Comparison of ENCODE assay signal across 15 cellular contexts in genomic region chr14:35987731-35988130, GRCh38.
DNase-seq lines count a peak whose midpoint lies in the region; ATAC-seq and TF ChIP-seq lines count a peak whose summit lies in the region.
"Had no signal": no experiment of that assay in that cellular context is flagged by ENCODE, and none has a peak within 500 bp of the region (broad histone marks: within the 10 kb centered on the region; RNA-seq: fewer than 3 reads in every experiment).

No MANE protein-coding gene starts in this region.

- TF ChIP-seq EP300 in tibial nerve (IDR thresholded peaks at IDR 0.05): no peak

- H3K4me1 ChIP-seq in GM23338 (ENCODE audit: insufficient read depth): no peaks in the 10 kb centered on the region
- H3K4me1 ChIP-seq in tibial nerve: peaks cover 0 to 8% (median 2%) of the 10 kb centered on the region in 4 donors
- H3K4me1 ChIP-seq: BLaER1 had no signal

- H3K4me3 Mint-ChIP-seq in GM23338: no peak overlapping the region
- H3K4me3 Mint-ChIP-seq: CD14-positive monocyte; CD4-positive, alpha-beta memory T cell; H9 had no signal

- TF ChIP-seq CTCF in GM23338 (conservative IDR thresholded peaks at IDR 0.05; ENCODE audit: low read depth in 2 of 2): no peak
- TF ChIP-seq CTCF in tibial nerve (IDR thresholded peaks at IDR 0.05): no peak

- no peaks in the 10 kb centered on the region for H3K9me3 ChIP-seq in tibial nerve
- H3K9me3 ChIP-seq: BLaER1 had no signal

- H3K36me3 ChIP-seq in GM23338 (ENCODE audit: insufficient read depth) (no peaks in the 10 kb centered on the region), tibial nerve (no peaks in the 10 kb centered on the region)
- H3K36me3 ChIP-seq: BLaER1 had no signal

- H4K20me1 ChIP-seq in GM23338 (replicated peaks; ENCODE audit: insufficient read depth): no peaks in the 10 kb centered on the region
- H4K20me1 ChIP-seq: BLaER1 had no signal

- TF ChIP-seq POLR2A in tibial nerve (IDR thresholded peaks at IDR 0.05): no peak

- H3K9me2 ChIP-seq in GM23338 (ENCODE audit: insufficient read depth): 0 out of 2 replicates have a peak, but pooled peaks cover 5% of the 10 kb centered on the region

- H2AFZ ChIP-seq in GM23338: peak overlapping the region; percentile 18; the same call in 1 of the 2 replicates

- H3F3A ChIP-seq in GM23338 (replicated peaks; ENCODE audit: low read depth): no peaks in the 10 kb centered on the region

- H3K27me3 ChIP-seq in GM23338 (ENCODE audit: insufficient read depth) (no peaks in the 10 kb centered on the region), layer of hippocampus (ENCODE audit: control insufficient read depth, insufficient read depth, low read length) (no peaks in the 10 kb centered on the region), tibial nerve (no peaks in the 10 kb centered on the region)
- H3K27me3 ChIP-seq: BLaER1 had no signal

- no peaks in the 10 kb centered on the region for H3K79me2 ChIP-seq in GM23338 (replicated peaks; ENCODE audit: insufficient read depth)

- no peaks in the 10 kb centered on the region for H3K9me3 Mint-ChIP-seq in GM23338
- H3K9me3 Mint-ChIP-seq: CD4-positive, alpha-beta memory T cell; H9 had no signal

- no peak overlapping the region for H3K4me3 ChIP-seq in GM23338
- H3K4me3 ChIP-seq in tibial nerve: no peak overlapping the region
- H3K4me3 ChIP-seq: BLaER1 had no signal

- WGBS in tibial nerve, 2 donors: 59 to 61% methylated on average over 3 of the region's 3 CpGs

- no peak for ATAC-seq in GM23338
- ATAC-seq in HG02588 (IDR thresholded peaks at IDR 0.05; ENCODE audit: unreplicated experiment): no peak

- H3K4me1 Mint-ChIP-seq in GM23338: no peaks in the 10 kb centered on the region
- H3K4me1 Mint-ChIP-seq: CD14-positive monocyte, H9 had no signal

- peaks cover 2% of the 10 kb centered on the region for H3K27me3 Mint-ChIP-seq in GM23338 (ENCODE audit: insufficient read depth, low read depth, poor library complexity)

- H3K27ac ChIP-seq in GM23338 (ENCODE audit: low read depth) (no peak overlapping the region), caudate nucleus (ENCODE audit: low read depth, low read length) (peak overlapping the region; percentile 99), layer of hippocampus (ENCODE audit: low read depth, low read length) (peak overlapping the region; percentile 97), tibial nerve (peak overlapping the region in 3 of 4 donors; percentile 37 to 88 (median 82))
- H3K27ac ChIP-seq: BLaER1 had no signal

- no peak overlapping the region for H3K27ac Mint-ChIP-seq in GM23338
- H3K27ac Mint-ChIP-seq: CD14-positive monocyte; CD4-positive, alpha-beta memory T cell; H9 had no signal

- H3K4me2 ChIP-seq in GM23338: no peak overlapping the region
- H3K4me2 ChIP-seq: BLaER1 had no signal

- H3K36me3 Mint-ChIP-seq in GM23338 (ENCODE audit: low read depth): no peaks in the 10 kb centered on the region; the same call in 2 of the 3 replicates
- H3K36me3 Mint-ChIP-seq: CD14-positive monocyte; CD4-positive, alpha-beta memory T cell had no signal

- DNase-seq in GM23338 (ENCODE audit: low spot score): no peak
- no peak for DNase-seq in caudate nucleus (lab: John Stamatoyannopoulos, UW)
- no peak for DNase-seq in tibial nerve (ENCODE audit: low spot score in 2 of 2)
- DNase-seq in NCI-H69 (lab: John Stamatoyannopoulos, UW): no peak
- DNase-seq in DMS114 treated with DMSO at 0.1 percent for 48 hours (lab: John Stamatoyannopoulos, UW; ENCODE audit: unreplicated experiment): no peak
- DNase-seq: 8988T; CD4-positive, alpha-beta memory T cell; DMS79 treated with DMSO at 0.1 percent for 48 hours; GF-D8; H9; IMR-90 had no signal

TF ChIP-seq in GM23338, 12 proteins besides CTCF, POLR2A, EP300 and RAD21:
- TF ChIP-seq JUNB (IDR thresholded peaks at IDR 0.05; ENCODE audit: unreplicated experiment) (no peak), ZNF114 (CRISPR knock-in tag; IDR thresholded peaks at IDR 0.05) (no peak), POLR2AphosphoS5 (IDR thresholded peaks at IDR 0.05; ENCODE audit: low read depth) (no peak), REST (IDR thresholded peaks at IDR 0.05; ENCODE audit: unreplicated experiment) (no peak), STAT1 (IDR thresholded peaks at IDR 0.05; ENCODE audit: unreplicated experiment) (no peak)
- TF ChIP-seq, protein P1, sequence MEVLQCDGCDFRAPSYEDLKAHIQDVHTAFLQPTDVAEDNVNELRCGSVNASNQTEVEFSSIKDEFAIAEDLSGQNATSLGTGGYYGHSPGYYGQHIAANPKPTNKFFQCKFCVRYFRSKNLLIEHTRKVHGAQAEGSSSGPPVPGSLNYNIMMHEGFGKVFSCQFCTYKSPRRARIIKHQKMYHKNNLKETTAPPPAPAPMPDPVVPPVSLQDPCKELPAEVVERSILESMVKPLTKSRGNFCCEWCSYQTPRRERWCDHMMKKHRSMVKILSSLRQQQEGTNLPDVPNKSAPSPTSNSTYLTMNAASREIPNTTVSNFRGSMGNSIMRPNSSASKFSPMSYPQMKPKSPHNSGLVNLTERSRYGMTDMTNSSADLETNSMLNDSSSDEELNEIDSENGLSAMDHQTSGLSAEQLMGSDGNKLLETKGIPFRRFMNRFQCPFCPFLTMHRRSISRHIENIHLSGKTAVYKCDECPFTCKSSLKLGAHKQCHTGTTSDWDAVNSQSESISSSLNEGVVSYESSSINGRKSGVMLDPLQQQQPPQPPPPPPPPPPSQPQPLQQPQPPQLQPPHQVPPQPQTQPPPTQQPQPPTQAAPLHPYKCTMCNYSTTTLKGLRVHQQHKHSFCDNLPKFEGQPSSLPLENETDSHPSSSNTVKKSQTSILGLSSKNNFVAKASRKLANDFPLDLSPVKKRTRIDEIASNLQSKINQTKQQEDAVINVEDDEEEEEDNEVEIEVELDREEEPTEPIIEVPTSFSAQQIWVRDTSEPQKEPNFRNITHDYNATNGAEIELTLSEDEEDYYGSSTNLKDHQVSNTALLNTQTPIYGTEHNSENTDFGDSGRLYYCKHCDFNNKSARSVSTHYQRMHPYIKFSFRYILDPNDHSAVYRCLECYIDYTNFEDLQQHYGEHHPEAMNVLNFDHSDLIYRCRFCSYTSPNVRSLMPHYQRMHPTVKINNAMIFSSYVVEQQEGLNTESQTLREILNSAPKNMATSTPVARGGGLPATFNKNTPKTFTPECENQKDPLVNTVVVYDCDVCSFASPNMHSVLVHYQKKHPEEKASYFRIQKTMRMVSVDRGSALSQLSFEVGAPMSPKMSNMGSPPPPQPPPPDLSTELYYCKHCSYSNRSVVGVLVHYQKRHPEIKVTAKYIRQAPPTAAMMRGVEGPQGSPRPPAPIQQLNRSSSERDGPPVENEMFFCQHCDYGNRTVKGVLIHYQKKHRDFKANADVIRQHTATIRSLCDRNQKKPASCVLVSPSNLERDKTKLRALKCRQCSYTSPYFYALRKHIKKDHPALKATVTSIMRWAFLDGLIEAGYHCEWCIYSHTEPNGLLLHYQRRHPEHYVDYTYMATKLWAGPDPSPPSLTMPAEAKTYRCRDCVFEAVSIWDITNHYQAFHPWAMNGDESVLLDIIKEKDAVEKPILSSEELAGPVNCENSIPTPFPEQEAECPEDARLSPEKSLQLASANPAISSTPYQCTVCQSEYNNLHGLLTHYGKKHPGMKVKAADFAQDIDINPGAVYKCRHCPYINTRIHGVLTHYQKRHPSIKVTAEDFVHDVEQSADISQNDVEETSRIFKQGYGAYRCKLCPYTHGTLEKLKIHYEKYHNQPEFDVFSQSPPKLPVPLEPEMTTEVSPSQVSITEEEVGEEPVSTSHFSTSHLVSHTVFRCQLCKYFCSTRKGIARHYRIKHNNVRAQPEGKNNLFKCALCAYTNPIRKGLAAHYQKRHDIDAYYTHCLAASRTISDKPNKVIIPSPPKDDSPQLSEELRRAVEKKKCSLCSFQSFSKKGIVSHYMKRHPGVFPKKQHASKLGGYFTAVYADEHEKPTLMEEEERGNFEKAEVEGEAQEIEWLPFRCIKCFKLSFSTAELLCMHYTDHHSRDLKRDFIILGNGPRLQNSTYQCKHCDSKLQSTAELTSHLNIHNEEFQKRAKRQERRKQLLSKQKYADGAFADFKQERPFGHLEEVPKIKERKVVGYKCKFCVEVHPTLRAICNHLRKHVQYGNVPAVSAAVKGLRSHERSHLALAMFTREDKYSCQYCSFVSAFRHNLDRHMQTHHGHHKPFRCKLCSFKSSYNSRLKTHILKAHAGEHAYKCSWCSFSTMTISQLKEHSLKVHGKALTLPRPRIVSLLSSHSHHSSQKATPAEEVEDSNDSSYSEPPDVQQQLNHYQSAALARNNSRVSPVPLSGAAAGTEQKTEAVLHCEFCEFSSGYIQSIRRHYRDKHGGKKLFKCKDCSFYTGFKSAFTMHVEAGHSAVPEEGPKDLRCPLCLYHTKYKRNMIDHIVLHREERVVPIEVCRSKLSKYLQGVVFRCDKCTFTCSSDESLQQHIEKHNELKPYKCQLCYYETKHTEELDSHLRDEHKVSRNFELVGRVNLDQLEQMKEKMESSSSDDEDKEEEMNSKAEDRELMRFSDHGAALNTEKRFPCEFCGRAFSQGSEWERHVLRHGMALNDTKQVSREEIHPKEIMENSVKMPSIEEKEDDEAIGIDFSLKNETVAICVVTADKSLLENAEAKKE (CRISPR knock-in tag; IDR thresholded peaks at IDR 0.05): no peak
